11 cellular contexts compared by ENCODE assay signal in the genomic region with DNA sequence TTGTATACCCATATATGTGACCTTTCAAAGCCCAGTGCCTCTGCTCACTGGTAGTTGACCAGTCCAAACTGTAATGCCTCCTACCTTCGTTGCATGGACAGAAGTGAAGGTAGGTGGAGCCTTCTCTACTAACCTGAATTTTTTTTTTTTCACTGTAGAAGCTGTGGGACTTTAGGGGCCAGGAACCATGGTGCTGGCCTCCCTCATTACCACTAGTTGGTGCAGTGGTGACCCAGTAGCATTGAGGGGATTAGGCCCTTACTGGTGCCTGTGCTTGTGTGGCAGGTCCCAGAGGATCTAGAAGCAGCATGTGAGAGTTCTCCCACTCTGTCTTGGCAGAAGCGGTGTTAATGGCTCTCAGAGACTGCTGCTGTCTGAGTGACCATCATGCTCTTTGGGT. TPM values are rescaled to one million over a fixed set of nuclear protein-coding genes. Genes with fewer than 3 reads are reported as not detected.
A peak's percentile ranks its signal among the peaks of the same experiment; 100 is the strongest.
DNase-seq lines count a peak whose midpoint lies in the region; ATAC-seq and TF ChIP-seq lines count a peak whose summit lies in the region.
"Had no signal": no experiment of that assay in that cellular context is flagged by ENCODE, and none has a peak within 500 bp of the region (broad histone marks: within the 10 kb centered on the region; RNA-seq: fewer than 3 reads in every experiment).

No MANE protein-coding gene starts in this region.

- H3K9me3 Mint-ChIP-seq in Caco-2 (ENCODE audit: unreplicated experiment), result no peaks in the 10 kb centered on the region
- H3K9me3 Mint-ChIP-seq in GM23338, result no peaks in the 10 kb centered on the region

- peaks cover 10% of the 10 kb centered on the region; the same call in 1 of the 2 replicates for H3F3A ChIP-seq in GM23338 (replicated peaks; ENCODE audit: low read depth)

- H4K20me1 ChIP-seq in GM23338 (replicated peaks; ENCODE audit: insufficient read depth), result peaks cover 21% of the 10 kb centered on the region; the same call in 1 of the 2 replicates

- TF ChIP-seq CTCF in Caco-2 (IDR thresholded peaks at IDR 0.05; ENCODE audit: insufficient read depth in 1 of 2, low read depth in 1 of 2, low read length in 1 of 2, severe bottlenecking in 1 of 2, unreplicated experiment in 1 of 2) (peak in 1 of 2 experiments; percentile 1), GM23338 (conservative IDR thresholded peaks at IDR 0.05; ENCODE audit: low read depth in 2 of 2) (peak; percentile 47 to 57)

- peak overlapping the region; percentile 13; the same call in 1 of the 2 replicates for H3K4me3 ChIP-seq in Caco-2 (ENCODE audit: low read depth, low read length)
- H3K4me3 ChIP-seq in GM23338, result no peak overlapping the region
- 0 out of 2 replicates have a peak overlapping the region, but pooled peaks have one; percentile 6 for H3K4me3 ChIP-seq in iPS-20b (ENCODE audit: low read length)

- H3K9me2 ChIP-seq in GM23338 (ENCODE audit: insufficient read depth), result no peaks in the 10 kb centered on the region

- H3K9me3 ChIP-seq in Caco-2 (no peaks in the 10 kb centered on the region), iPS-20b (ENCODE audit: insufficient read depth, low read depth, low read length) (no peaks in the 10 kb centered on the region)

- peak in 1 of 2 experiments; percentile 18 for DNase-seq in Caco-2
- DNase-seq in GM23338 (ENCODE audit: low spot score), result peak; percentile 58
- peak; percentile 30 for DNase-seq in SK-MEL-5 (ENCODE audit: low read depth, low spot score)
- DNase-seq in activated gamma-delta T cell (lab: John Stamatoyannopoulos, UW), result no peak
- no peak for DNase-seq in NCI-H1417 treated with DMSO at 0.1 percent for 48 hours (lab: John Stamatoyannopoulos, UW)
- DNase-seq: activated CD8-positive, alpha-beta memory T cell treated with anti-CD3 and anti-CD28 coated beads, Interleukin-2, amount 50 U/mL, for 48 hours; DMS79; hippocampal formation; NCI-H2029 had no signal

- H3K4me1 ChIP-seq in Caco-2 (peaks cover 33% of the 10 kb centered on the region), GM23338 (ENCODE audit: insufficient read depth) (peaks cover 27% of the 10 kb centered on the region), iPS-20b (ENCODE audit: insufficient read depth, low read length) (peaks cover 14% of the 10 kb centered on the region)

- peaks cover 36% of the 10 kb centered on the region for H3K79me2 ChIP-seq in GM23338 (replicated peaks; ENCODE audit: insufficient read depth)

- no peak overlapping the region for H2AFZ ChIP-seq in GM23338

- H3K27me3 Mint-ChIP-seq in Caco-2 (ENCODE audit: insufficient read depth, unreplicated experiment), result peaks cover 6% of the 10 kb centered on the region
- H3K27me3 Mint-ChIP-seq in GM23338 (ENCODE audit: insufficient read depth, low read depth, poor library complexity), result peaks cover 10% of the 10 kb centered on the region

- H3K27ac ChIP-seq in GM23338 (ENCODE audit: low read depth), result no peak overlapping the region
- no peak overlapping the region for H3K27ac ChIP-seq in iPS-20b (ENCODE audit: low read length)

- H3K4me2 ChIP-seq in GM23338, result peak overlapping the region; percentile 84; the same call in 1 of the 2 replicates

- H3K36me3 ChIP-seq in Caco-2 (ENCODE audit: control insufficient read depth, insufficient read depth, low read length) (no peaks in the 10 kb centered on the region), GM23338 (ENCODE audit: insufficient read depth) (no peaks in the 10 kb centered on the region), iPS-20b (ENCODE audit: insufficient read depth, low read depth, low read length) (no peaks in the 10 kb centered on the region)

- H3K36me3 Mint-ChIP-seq in Caco-2 (ENCODE audit: insufficient read depth, unreplicated experiment) (peaks cover 6% of the 10 kb centered on the region), GM23338 (ENCODE audit: low read depth) (no peaks in the 10 kb centered on the region)

- ATAC-seq in GM23338 (peak; percentile 34), HG03135 (IDR thresholded peaks at IDR 0.05; ENCODE audit: unreplicated experiment) (no peak)

- H3K27ac Mint-ChIP-seq in Caco-2 (ENCODE audit: unreplicated experiment) (peak overlapping the region; percentile 71), GM23338 (no peak overlapping the region)

- CTCF ChIA-PET in Caco-2 (lab: Charles Lee), result interaction anchor here (0.6 to 3.1 kb wide), 4 partner anchors 18 to 33 kb away, joined by 3 to 34 read pairs (median 4); no protein-coding TSS in a partner anchor

- BruUV-seq in Caco-2 (replicated peaks; lab: Mats Ljungman, UMichigan), result no TSS peak

- in situ Hi-C loops in SK-MEL-5 (cut with HindIII; ENCODE audit: low pct_unique_long_range_greater_than_20kb, low sequenced_read_pairs), result no loop called here

- intact Hi-C loops in Caco-2 (cut with micrococcal nuclease; ENCODE audit: unreplicated experiment), result loop anchor here (1.0 kb wide), 1 partner anchor 23 kb away; no protein-coding TSS in a partner anchor

- peaks cover 14% of the 10 kb centered on the region for H3K4me1 Mint-ChIP-seq in Caco-2 (ENCODE audit: low read depth, unreplicated experiment)
- peaks cover 24% of the 10 kb centered on the region for H3K4me1 Mint-ChIP-seq in GM23338

- POLR2A ChIA-PET in Caco-2 (lab: Charles Lee), result no interaction called here

- no peak overlapping the region for H3K9ac ChIP-seq in iPS-20b (ENCODE audit: low read depth, low read length)

- H3K4me3 Mint-ChIP-seq in Caco-2 (ENCODE audit: unreplicated experiment) (peak overlapping the region; percentile 78), GM23338 (peak overlapping the region; percentile 82; the same call in 2 of the 3 replicates)

- H3K27me3 ChIP-seq in Caco-2 (replicated peaks; ENCODE audit: control insufficient read depth, insufficient read depth, low read length) (no peaks in the 10 kb centered on the region), GM23338 (ENCODE audit: insufficient read depth) (peaks cover 14% of the 10 kb centered on the region), iPS-20b (ENCODE audit: insufficient read depth, low read length) (peaks cover 34% of the 10 kb centered on the region)

TF ChIP-seq in GM23338, 12 proteins besides CTCF, POLR2A, EP300 and RAD21 (continues in another document):
- TF ChIP-seq EZH2phosphoT487 (IDR thresholded peaks at IDR 0.05; ENCODE audit: unreplicated experiment) (no peak), NANOG (IDR thresholded peaks at IDR 0.05; ENCODE audit: borderline replicate concordance) (no peak), JUNB (IDR thresholded peaks at IDR 0.05; ENCODE audit: unreplicated experiment) (no peak)

RNA-seq across cellular contexts. Expression of a gene that starts 2.3 kb away (rescaled TPM):
- 41.5 and 43.9 TPM in 2 replicates for total RNA-seq in Caco-2 (2022)
- total RNA-seq in GM23338 (2014; rRNA removed; shearing (Covaris generic)), result 35.9 and 57.1 TPM in 2 replicates
- polyA plus RNA-seq in GM23338 (2016; fragmentation: Nextera tagmentation; extraction: Ambion mirVana), result 16.5 and 18.2 TPM in 2 replicates
- total RNA-seq in SK-MEL-5 (2014; rRNA removed; shearing (Covaris generic)), result 0.87 and 3.2 TPM in 2 replicates
- 2.1 and 3.0 TPM in 2 replicates for polyA plus RNA-seq in SK-MEL-5 (2015; cell fraction: cytosol; rRNA removed)
- polyA plus RNA-seq in SK-MEL-5 (2015; cell fraction: nucleus; rRNA removed), result 12.0 and 18.5 TPM in 2 replicates

RNA-seq across cellular contexts. Expression of a gene that starts 56.5 kb away (rescaled TPM):
- 16.8 and 17.1 TPM in 2 replicates for total RNA-seq in Caco-2 (2022)
- 21.9 and 23.7 TPM in 2 replicates for total RNA-seq in GM23338 (2014; rRNA removed; shearing (Covaris generic))
- polyA plus RNA-seq in GM23338 (2016; fragmentation: Nextera tagmentation; extraction: Ambion mirVana), result 5.5 and 6.4 TPM in 2 replicates
- total RNA-seq in SK-MEL-5 (2014; rRNA removed; shearing (Covaris generic)), result 6.5 and 7.4 TPM in 2 replicates
- 5.5 and 7.3 TPM in 2 replicates for polyA plus RNA-seq in SK-MEL-5 (2015; cell fraction: cytosol; rRNA removed)
- polyA plus RNA-seq in SK-MEL-5 (2015; cell fraction: nucleus; rRNA removed), result 20.5 and 27.3 TPM in 2 replicates

Comparison
In these comparisons a context has a peak if more than half of its experiments do, and no peak if none do; other contexts are left out.
1. DNase-seq: peak in GM23338 (single experiment) and SK-MEL-5 (single experiment); none in activated gamma-delta T cell (single experiment) and NCI-H1417 treated with DMSO at 0.1 percent for 48 hours (single experiment).